10 cellular contexts compared by ENCODE assay signal in the genomic region with DNA sequence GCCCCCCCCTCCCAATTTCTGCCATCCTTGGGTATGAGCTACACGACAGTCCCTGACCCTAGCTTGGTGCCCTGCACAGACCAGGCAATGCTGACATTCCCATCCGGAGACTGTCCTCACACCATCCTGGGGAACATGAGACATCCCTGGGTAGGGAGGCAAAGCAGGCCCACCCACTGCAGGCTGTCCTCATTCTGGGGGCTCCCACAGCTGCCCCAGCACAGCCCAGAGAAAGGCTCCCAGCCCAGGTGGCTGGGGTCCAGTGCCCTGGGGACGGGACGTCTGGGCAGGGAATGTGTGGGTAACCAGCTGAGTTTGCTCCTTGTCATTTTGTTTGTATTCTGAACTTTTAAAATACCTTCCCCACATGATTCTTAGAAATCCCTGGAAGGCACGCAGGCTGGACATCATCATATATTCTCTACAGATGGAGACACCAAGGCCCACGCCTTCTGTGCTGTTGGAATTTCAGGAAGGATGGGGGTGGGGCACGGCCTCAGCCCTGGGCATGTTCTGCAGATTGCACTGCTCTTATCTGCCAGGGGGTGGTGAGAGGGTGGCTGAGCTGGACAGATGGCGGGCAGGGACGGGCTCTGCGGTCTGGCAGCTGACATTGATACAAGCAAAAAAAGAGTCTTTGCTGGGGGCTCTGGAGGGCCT. TPM values are rescaled to one million over a fixed set of nuclear protein-coding genes. Genes with fewer than 3 reads are reported as not detected.
A peak's percentile ranks its signal among the peaks of the same experiment; 100 is the strongest.
DNase-seq lines count a peak whose midpoint lies in the region; ATAC-seq, FAIRE-seq and TF ChIP-seq lines count a peak whose summit lies in the region.
"Had no signal": no experiment of that assay in that cellular context is flagged by ENCODE, and none has a peak within 500 bp of the region (broad histone marks: within the 10 kb centered on the region; RNA-seq: fewer than 3 reads in every experiment).

No MANE protein-coding gene starts in this region.

- DNase-seq in COLO668 (lab: John Stamatoyannopoulos, UW; ENCODE audit: unreplicated experiment) (peak; percentile 50), NCI-H2227 (lab: John Stamatoyannopoulos, UW; ENCODE audit: unreplicated experiment) (peak; percentile 58), bronchial epithelial cell (ENCODE audit: low read depth) (peak; percentile 46), mesothelial cell of epicardium (ENCODE audit: low spot score in 2 of 2, unreplicated experiment in 2 of 2) (no peak), mesendoderm (no peak), Karpas-422 (no peak)
- DNase-seq in activated CD8-positive, alpha-beta T cell treated with anti-CD3 and anti-CD28 coated beads, Interleukin-2, amount 10 ng/mL, durations not matched to agents 7 days and 5 days = no peak
- DNase-seq: NCI-H2081 treated with DMSO at 0.1 percent for 48 hours had no signal

- POLR2A ChIA-PET in activated CD8-positive, alpha-beta T cell treated with anti-CD3 and anti-CD28 coated beads, Interleukin-2, amount 10 ng/mL, durations not matched to agents 7 days and 5 days (lab: Charles Lee) = no interaction called here

- H3K36me3 ChIP-seq in bronchial epithelial cell (ENCODE audit: control insufficient read depth, insufficient read depth, low read length) (peaks cover 4% of the 10 kb centered on the region), mesendoderm (ENCODE audit: control insufficient read depth, insufficient read depth, low read length) (no peaks in the 10 kb centered on the region), Karpas-422 (ENCODE audit: insufficient read depth, low read length) (no peaks in the 10 kb centered on the region)

- H3K9me3 Mint-ChIP-seq in mesothelial cell of epicardium = no peaks in the 10 kb centered on the region
- H3K9me3 Mint-ChIP-seq in activated CD8-positive, alpha-beta T cell treated with anti-CD3 and anti-CD28 coated beads, Interleukin-2, amount 10 ng/mL, durations not matched to agents 7 days and 5 days (ENCODE audit: insufficient read depth) = no peaks in the 10 kb centered on the region

- CTCF ChIA-PET in activated CD8-positive, alpha-beta T cell treated with anti-CD3 and anti-CD28 coated beads, Interleukin-2, amount 10 ng/mL, durations not matched to agents 7 days and 5 days (lab: Charles Lee) = interaction anchor here (1.3 kb wide), 1 partner anchor 16 kb away, joined by 3 read pairs; no protein-coding TSS in a partner anchor

- H4K20me1 ChIP-seq in Karpas-422 (ENCODE audit: insufficient read depth, low read depth, low read length) = no peaks in the 10 kb centered on the region

- TF ChIP-seq CTCF in bronchial epithelial cell (IDR thresholded peaks at IDR 0.05; ENCODE audit: insufficient read depth, low read length, severe bottlenecking) = peak; percentile 46
- TF ChIP-seq CTCF in mesothelial cell of epicardium (IDR thresholded peaks at IDR 0.05; ENCODE audit: unreplicated experiment) = no peak

- H2BK120ac ChIP-seq in mesendoderm (ENCODE audit: low read depth, low read length) = no peak overlapping the region

- H2BK5ac ChIP-seq in mesendoderm (ENCODE audit: low read length) = no peak overlapping the region

- no peaks in the 10 kb centered on the region for H3K27me3 Mint-ChIP-seq in mesothelial cell of epicardium (ENCODE audit: low read depth)
- H3K27me3 Mint-ChIP-seq in activated CD8-positive, alpha-beta T cell treated with anti-CD3 and anti-CD28 coated beads, Interleukin-2, amount 10 ng/mL, durations not matched to agents 7 days and 5 days (ENCODE audit: low read depth) = no peaks in the 10 kb centered on the region

- WGBS in mesendoderm (ENCODE audit: extremely low coverage, insufficient coverage, low lambda C conversion rate) = no CpG with 5 or more reads among the region's 10 CpGs

- no peak overlapping the region for H3K56ac ChIP-seq in mesendoderm (ENCODE audit: low read length)

- FAIRE-seq in bronchial epithelial cell (lab: Jason Lieb, UNC) = no peak
- FAIRE-seq: urothelium cell line had no signal

- peaks cover 2% of the 10 kb centered on the region for H3K36me3 Mint-ChIP-seq in mesothelial cell of epicardium
- H3K36me3 Mint-ChIP-seq in activated CD8-positive, alpha-beta T cell treated with anti-CD3 and anti-CD28 coated beads, Interleukin-2, amount 10 ng/mL, durations not matched to agents 7 days and 5 days (ENCODE audit: low read depth) = no peaks in the 10 kb centered on the region

- ATAC-seq in activated CD8-positive, alpha-beta T cell treated with anti-CD3 and anti-CD28 coated beads, Interleukin-2, amount 10 ng/mL, durations not matched to agents 7 days and 5 days = no peak
- no peak for ATAC-seq in HG03196 (IDR thresholded peaks at IDR 0.05; ENCODE audit: unreplicated experiment)

- H2BK15ac ChIP-seq in mesendoderm (replicated peaks; ENCODE audit: low read depth) = no peak overlapping the region

- H3K4me3 ChIP-seq in bronchial epithelial cell (ENCODE audit: low read depth, low read length) (no peak overlapping the region), mesendoderm (ENCODE audit: low read length) (no peak overlapping the region), Karpas-422 (ENCODE audit: low read length) (no peak overlapping the region)

- H3K4me1 ChIP-seq in mesendoderm (ENCODE audit: control insufficient read depth, low read depth, low read length) (peaks cover 8% of the 10 kb centered on the region), Karpas-422 (ENCODE audit: low read length) (no peaks in the 10 kb centered on the region)

- no peaks in the 10 kb centered on the region for H3K9me2 ChIP-seq in Karpas-422 (replicated peaks; ENCODE audit: insufficient read depth, low read length)

- H3K4me2 ChIP-seq in mesendoderm (ENCODE audit: low read length) = no peak overlapping the region
- H3K4me2 ChIP-seq in Karpas-422 (ENCODE audit: low read depth, low read length, poor library complexity, severe bottlenecking) = no peak overlapping the region

- no peak overlapping the region for H3K23ac ChIP-seq in mesendoderm (ENCODE audit: low read length)

- H3K79me1 ChIP-seq in mesendoderm (ENCODE audit: low read length) = no peaks in the 10 kb centered on the region

- H3K27me3 ChIP-seq in bronchial epithelial cell (ENCODE audit: control insufficient read depth, insufficient read depth, low read length) = no peaks in the 10 kb centered on the region
- no peaks in the 10 kb centered on the region for H3K27me3 ChIP-seq in mesendoderm (ENCODE audit: insufficient read depth, low read length, poor library complexity)
- H3K27me3 ChIP-seq in Karpas-422 (ENCODE audit: low read length) = no peaks in the 10 kb centered on the region

- no peak overlapping the region for H3K4me3 Mint-ChIP-seq in mesothelial cell of epicardium
- H3K4me3 Mint-ChIP-seq in activated CD8-positive, alpha-beta T cell treated with anti-CD3 and anti-CD28 coated beads, Interleukin-2, amount 10 ng/mL, durations not matched to agents 7 days and 5 days = no peak overlapping the region

- no peak overlapping the region for H2AK5ac ChIP-seq in mesendoderm (ENCODE audit: low read length)

- H3K79me2 ChIP-seq in mesendoderm (ENCODE audit: control insufficient read depth, insufficient read depth, low read length) (no peaks in the 10 kb centered on the region), Karpas-422 (ENCODE audit: low read length) (no peaks in the 10 kb centered on the region)

- H4K8ac ChIP-seq in mesendoderm (ENCODE audit: low read depth, low read length) = no peak overlapping the region

- H3K18ac ChIP-seq in mesendoderm (ENCODE audit: low read length) = no peak overlapping the region

- H3K4ac ChIP-seq in mesendoderm (ENCODE audit: low read depth, low read length) = no peak overlapping the region

- H3K4me1 Mint-ChIP-seq in mesothelial cell of epicardium = peaks cover 10% of the 10 kb centered on the region
- H3K4me1 Mint-ChIP-seq in activated CD8-positive, alpha-beta T cell treated with anti-CD3 and anti-CD28 coated beads, Interleukin-2, amount 10 ng/mL, durations not matched to agents 7 days and 5 days (ENCODE audit: low read depth) = peaks cover 6% of the 10 kb centered on the region

- peak overlapping the region; percentile 30 for H3K27ac Mint-ChIP-seq in mesothelial cell of epicardium
- H3K27ac Mint-ChIP-seq in activated CD8-positive, alpha-beta T cell treated with anti-CD3 and anti-CD28 coated beads, Interleukin-2, amount 10 ng/mL, durations not matched to agents 7 days and 5 days = no peak overlapping the region

- H3K9ac ChIP-seq in mesendoderm (ENCODE audit: low read length) (no peak overlapping the region), Karpas-422 (ENCODE audit: low read length) (no peak overlapping the region)

- H2AFZ ChIP-seq in Karpas-422 (ENCODE audit: low read length) = no peak overlapping the region

- H3K27ac ChIP-seq in mesendoderm (ENCODE audit: low read depth, low read length) (no peak overlapping the region), Karpas-422 (ENCODE audit: low read length) (no peak overlapping the region)

- no peak overlapping the region for H4K5ac ChIP-seq in mesendoderm (ENCODE audit: low read length)

- H3K9me3 ChIP-seq in Karpas-422 (ENCODE audit: low read length) = no peaks in the 10 kb centered on the region

RNA-seq across cellular contexts. Expression of a gene that starts 28.5 kb away (rescaled TPM):
- 0.13 TPM in 1 of 2 replicates, not detected in the other for total RNA-seq in bronchial epithelial cell
- total RNA-seq in mesothelial cell of epicardium = 4.0 to 4.5 TPM (median 4.3 TPM) in 3 replicates
- 1 to 10 TPM; 3.6 to 5.7 TPM for total RNA-seq in activated CD8-positive, alpha-beta T cell treated with anti-CD3 and anti-CD28 coated beads, Interleukin-2, amount 10 ng/mL, durations not matched to agents 7 days and 5 days
- 1.1 TPM for polyA plus RNA-seq in mesendoderm (2013, experiment 1 of 2)
- polyA plus RNA-seq in mesendoderm (2013, experiment 2 of 2) = 1.3 TPM
- total RNA-seq in Karpas-422 (2014; rRNA removed; shearing (Covaris generic); ENCODE audit: low replicate concordance) = 2.4 and 5.2 TPM in 2 replicates

RNA-seq across cellular contexts. Expression of a gene that starts 48.1 kb away (rescaled TPM):
- total RNA-seq in bronchial epithelial cell = under 0.01 and 0.26 TPM in 2 replicates
- 1.9 to 4.5 TPM (median 2.1 TPM) in 3 replicates for total RNA-seq in mesothelial cell of epicardium
- 100 to 1,000 TPM; 124 to 134 TPM for total RNA-seq in activated CD8-positive, alpha-beta T cell treated with anti-CD3 and anti-CD28 coated beads, Interleukin-2, amount 10 ng/mL, durations not matched to agents 7 days and 5 days
- 1.3 TPM for polyA plus RNA-seq in mesendoderm (2013, experiment 1 of 2)
- 1.9 TPM for polyA plus RNA-seq in mesendoderm (2013, experiment 2 of 2)
- total RNA-seq in Karpas-422 (2014; rRNA removed; shearing (Covaris generic); ENCODE audit: low replicate concordance) = 14.2 and 30.1 TPM in 2 replicates

Comparison
In these comparisons a context has a peak if more than half of its experiments do, and no peak if none do; other contexts are left out.
1. DNase-seq: peak in COLO668 (single experiment), NCI-H2227 (single experiment) and bronchial epithelial cell (single experiment); none in mesothelial cell of epicardium (0 of 2), activated CD8-positive, alpha-beta T cell treated with anti-CD3 and anti-CD28 coated beads, Interleukin-2, amount 10 ng/mL, durations not matched to agents 7 days and 5 days (single experiment), mesendoderm (single experiment) and Karpas-422 (single experiment).